ENCODE assay signal across 8 cellular contexts in genomic region chr19:460877-461609, GRCh38. TPM values are rescaled to one million over a fixed set of nuclear protein-coding genes. Genes with fewer than 3 reads are reported as not detected.
DNase-seq lines count a peak whose midpoint lies in the region; ATAC-seq, FAIRE-seq and TF ChIP-seq lines count a peak whose summit lies in the region.

SHC2 (minus strand) TSS chr19:461033; CDS start chr19:460996, 37 bp downstream.

- peak within 1 kb of the TSS; percentile 77 for H4K8ac ChIP-seq in mesenchymal stem cell (ENCODE audit: low read length)

- peak within 1 kb of the TSS; percentile 55 for H3K4me3 ChIP-seq in choroid plexus epithelial cell (ENCODE audit: low read depth, low read length)
- peak within 1 kb of the TSS; percentile 59 to 77 for H3K4me3 ChIP-seq in mesenchymal stem cell (ENCODE audit: insufficient read depth in 1 of 2, low read depth in 1 of 2, low read length in 2 of 2)
- H3K4me3 ChIP-seq in upper lobe of right lung = peak within 1 kb of the TSS; percentile 76

- no peak within 1 kb of the TSS for H3K23ac ChIP-seq in mesenchymal stem cell (ENCODE audit: low read length in 2 of 2)

- H3K36me3 ChIP-seq in mesenchymal stem cell (ENCODE audit: control insufficient read depth in 1 of 2, insufficient read depth in 2 of 2, low read depth in 1 of 2, low read length in 2 of 2) (no peaks in the 10 kb centered on the region), upper lobe of right lung (no peaks in the 10 kb centered on the region)

- peak within 1 kb of the TSS; percentile 90 for H2BK15ac ChIP-seq in mesenchymal stem cell (ENCODE audit: low read depth, poor library complexity, severe bottlenecking)

- H3K79me1 ChIP-seq in mesenchymal stem cell (replicated peaks; ENCODE audit: low read length, poor library complexity, severe bottlenecking) = no peaks in the 10 kb centered on the region

- H3K9me3 ChIP-seq in mesenchymal stem cell (ENCODE audit: control insufficient read depth, low read length) (no peaks in the 10 kb centered on the region), upper lobe of right lung (no peaks in the 10 kb centered on the region)

- no peak within 1 kb of the TSS for H2AK5ac ChIP-seq in mesenchymal stem cell (ENCODE audit: low read length, severe bottlenecking)

- TF ChIP-seq CTCF in choroid plexus epithelial cell (conservative IDR thresholded peaks at IDR 0.05; ENCODE audit: low read depth, low read length) = no peak
- TF ChIP-seq CTCF in upper lobe of right lung (IDR thresholded peaks at IDR 0.05) = no peak

- no peak for FAIRE-seq in RCC 7860 (lab: Jason Lieb, UNC)

- peak within 1 kb of the TSS; percentile 88 for H3K9ac ChIP-seq in mesenchymal stem cell (ENCODE audit: low read length)

- WGBS in mesenchymal stem cell = under 1% methylated on average over 24 of the region's 77 CpGs

- H3K27me3 ChIP-seq in mesenchymal stem cell (ENCODE audit: control insufficient read depth in 1 of 2, insufficient read depth in 1 of 2, low read length in 2 of 2) (peaks cover 8 to 27% of the 10 kb centered on the region in 2 experiments), upper lobe of right lung (no peaks in the 10 kb centered on the region)

- H3K14ac ChIP-seq in mesenchymal stem cell (ENCODE audit: low read length in 2 of 2) = peak within 1 kb of the TSS in 1 of 2 experiments; percentile 57

- H3K27ac ChIP-seq in mesenchymal stem cell (ENCODE audit: low read length, poor library complexity, severe bottlenecking) = no peak within 1 kb of the TSS
- peak within 1 kb of the TSS; percentile 81 for H3K27ac ChIP-seq in upper lobe of right lung

- ATAC-seq in upper lobe of right lung (peak; percentile 20), GM21825 (IDR thresholded peaks at IDR 0.05; ENCODE audit: unreplicated experiment) (no peak)

- H3K4me2 ChIP-seq in mesenchymal stem cell (ENCODE audit: low read length, poor library complexity, severe bottlenecking) = peak within 1 kb of the TSS; percentile 82

- no peak within 1 kb of the TSS for H2BK12ac ChIP-seq in mesenchymal stem cell (ENCODE audit: low read length in 2 of 2)

- no peak within 1 kb of the TSS for H2BK5ac ChIP-seq in mesenchymal stem cell (ENCODE audit: low read depth, low read length, poor library complexity, severe bottlenecking)

- intact Hi-C loops in upper lobe of right lung (cut with DNase I) = no loop called here

- H4K91ac ChIP-seq in mesenchymal stem cell (ENCODE audit: low read length) = peak within 1 kb of the TSS; percentile 39

- H3K4me1 ChIP-seq in mesenchymal stem cell (ENCODE audit: control insufficient read depth, insufficient read depth, low read depth, low read length) (peaks cover 24% of the 10 kb centered on the region), upper lobe of right lung (peaks cover 11% of the 10 kb centered on the region)

- peak within 1 kb of the TSS; percentile 83 to 93 for H3K18ac ChIP-seq in mesenchymal stem cell (ENCODE audit: low read depth in 1 of 2, low read length in 2 of 2)

- H2BK120ac ChIP-seq in mesenchymal stem cell (ENCODE audit: low read depth, low read length) = peak within 1 kb of the TSS; percentile 94

- peak within 1 kb of the TSS; percentile 70 for H2AFZ ChIP-seq in mesenchymal stem cell (ENCODE audit: low read depth, low read length)

- H3K4ac ChIP-seq in mesenchymal stem cell (ENCODE audit: low read depth in 1 of 2, low read length in 2 of 2) = peak within 1 kb of the TSS in 1 of 2 experiments; percentile 58

- DNase-seq in activated T-cell treated with anti-CD3 and anti-CD28 coated beads, Interleukin-2, amount 50 U/mL, for 1 hour = peak; percentile 31
- no peak for DNase-seq in activated T-cell treated with anti-CD3 and anti-CD28 coated beads, Interleukin-2, amount 50 U/mL, for 48 hours
- DNase-seq in choroid plexus epithelial cell (ENCODE audit: low read depth) = no peak
- DNase-seq in mesenchymal stem cell = peak; percentile 45
- no peak for DNase-seq in upper lobe of right lung
- DNase-seq in RCC 7860 (ENCODE audit: low spot score) = no peak
- DNase-seq in germinal center (ENCODE audit: low spot score) = no peak

RNA-seq across cellular contexts. Expression of gene SHC2, which starts in this region (rescaled TPM):
- 23.8 TPM for polyA plus RNA-seq in mesenchymal stem cell (2013, experiment 1 of 2)
- polyA plus RNA-seq in mesenchymal stem cell (2013, experiment 2 of 2) = 24.7 TPM
- 37.8 TPM for total RNA-seq in upper lobe of right lung

Comparison
In these comparisons a context has a peak if more than half of its experiments do, and no peak if none do; other contexts are left out.
1. DNase-seq: peak in activated T-cell treated with anti-CD3 and anti-CD28 coated beads, Interleukin-2, amount 50 U/mL, for 1 hour (single experiment) and mesenchymal stem cell (single experiment); none in activated T-cell treated with anti-CD3 and anti-CD28 coated beads, Interleukin-2, amount 50 U/mL, for 48 hours (0 of 2), choroid plexus epithelial cell (single experiment), upper lobe of right lung (single experiment), RCC 7860 (single experiment) and germinal center (single experiment).
2. Peak in every context shown above with its lines, with median percentiles within 50 percentile points of each other: H3K4me3 ChIP-seq.